15 cellular contexts compared by ENCODE assay signal in the genomic region with DNA sequence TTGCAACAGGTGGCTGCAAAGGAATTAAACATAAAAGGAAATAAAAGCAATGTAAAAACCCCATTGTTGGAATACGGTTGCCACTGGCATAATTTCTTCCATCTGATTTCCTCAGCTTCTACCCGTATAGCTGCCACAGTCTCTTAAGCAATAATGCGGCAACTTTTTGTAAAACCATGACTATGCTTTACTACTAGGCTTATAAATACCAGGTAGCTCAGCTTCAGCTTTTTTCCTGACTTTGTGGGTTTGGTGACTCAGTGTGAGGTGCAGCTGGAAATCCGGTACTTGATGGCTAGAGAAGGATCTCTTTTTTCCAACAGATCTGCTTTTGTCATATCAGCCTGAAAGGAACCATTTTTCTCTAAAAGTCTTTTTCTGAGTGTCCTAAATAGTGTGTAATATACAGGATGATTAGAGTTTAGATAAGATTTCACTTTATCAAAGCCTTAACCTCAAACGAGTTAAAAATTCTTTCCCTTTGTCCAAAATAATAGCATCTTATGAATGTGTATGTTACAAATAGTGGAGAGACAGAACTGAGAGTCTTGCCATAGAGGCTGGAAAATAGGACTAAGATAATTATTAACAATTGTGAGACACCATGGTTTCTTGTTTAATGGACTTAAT.
A peak's percentile ranks its signal among the peaks of the same experiment; 100 is the strongest.
DNase-seq lines count a peak whose midpoint lies in the region.
"Had no signal": no experiment of that assay in that cellular context is flagged by ENCODE, and none has a peak within 500 bp of the region (broad histone marks: within the 10 kb centered on the region; RNA-seq: fewer than 3 reads in every experiment).

No MANE protein-coding gene starts in this region.

- H2AFZ ChIP-seq in trophoblast cell (ENCODE audit: insufficient read depth, low read length, poor library complexity) = no peak overlapping the region

- no peak overlapping the region for H2AK5ac ChIP-seq in trophoblast cell (ENCODE audit: low read length)

- H2BK120ac ChIP-seq in trophoblast cell (ENCODE audit: insufficient read depth, low read length, poor library complexity) = no peak overlapping the region

- no peak overlapping the region for H4K91ac ChIP-seq in trophoblast cell (ENCODE audit: low read depth, low read length)

- no peak overlapping the region for H2BK5ac ChIP-seq in trophoblast cell (ENCODE audit: low read depth, low read length, poor library complexity)

- no peak overlapping the region for H3K4me3 ChIP-seq in trophoblast cell (ENCODE audit: low read depth, low read length)
- H3K4me3 ChIP-seq: HAP-1 had no signal

- H3K36me3 ChIP-seq in trophoblast cell (ENCODE audit: control insufficient read depth in 1 of 2, insufficient read depth in 2 of 2, low read length in 2 of 2) = no peaks in the 10 kb centered on the region
- H3K36me3 ChIP-seq: HAP-1 had no signal

- H4K8ac ChIP-seq in trophoblast cell (ENCODE audit: low read depth, low read length) = no peak overlapping the region

- H3K4ac ChIP-seq in trophoblast cell (ENCODE audit: low read depth, low read length) = no peak overlapping the region

- H3K9me3 ChIP-seq in trophoblast cell (ENCODE audit: insufficient read depth, low read depth, low read length) = no peaks in the 10 kb centered on the region
- H3K9me3 ChIP-seq: HAP-1 had no signal

- peak; percentile 79 for DNase-seq in HT-29 (ENCODE audit: low spot score)
- DNase-seq in RPMI7951 (ENCODE audit: low read depth) = peak; percentile 0
- DNase-seq in epithelial cell of prostate (ENCODE audit: low read depth, low spot score) = peak; percentile 77
- DNase-seq in trophoblast cell = peak; percentile 44 to 88
- DNase-seq in COLO668 (lab: John Stamatoyannopoulos, UW; ENCODE audit: unreplicated experiment) = no peak
- no peak for DNase-seq in HuH-7 (ENCODE audit: low spot score)
- no peak for DNase-seq in superior temporal gyrus (ENCODE audit: extremely low spot score)
- no peak for DNase-seq in mucosa of gallbladder (ENCODE audit: low spot score)
- DNase-seq: activated T-cell treated with anti-CD3 and anti-CD28 coated beads, Interleukin-2, amount 50 U/mL, for 24 hours; CD4-positive, alpha-beta T cell; central memory CD4-positive, alpha-beta T cell; KBM-7; stimulated activated CD4-positive, alpha-beta T cell treated with anti-CD3 and anti-CD28 coated beads, Interleukin-2, amount 100 ng/mL, for 24 hours; stimulated activated naive CD4-positive, alpha-beta T cell treated with Interleukin-2 at 50 U/mL for 16 hours had no signal

- H3K79me2 ChIP-seq in trophoblast cell (ENCODE audit: control insufficient read depth, insufficient read depth, low read length, poor library complexity) = no peaks in the 10 kb centered on the region

- H3K4me2 ChIP-seq in trophoblast cell (ENCODE audit: low read length) = no peak overlapping the region

- no peaks in the 10 kb centered on the region for H3K27me3 ChIP-seq in trophoblast cell (ENCODE audit: insufficient read depth, low read length)

- H3K79me1 ChIP-seq in trophoblast cell (ENCODE audit: low read length) = no peaks in the 10 kb centered on the region

- H3K23ac ChIP-seq in trophoblast cell (ENCODE audit: low read length) = no peak overlapping the region

- H3K14ac ChIP-seq in trophoblast cell (ENCODE audit: low read length) = no peak overlapping the region

- no CpG with 5 or more reads among the region's 5 CpGs for WGBS in trophoblast cell (ENCODE audit: extremely low coverage, insufficient coverage, insufficient read length)

- H3K27ac ChIP-seq in epithelial cell of prostate (peak overlapping the region; percentile 83), trophoblast cell (ENCODE audit: low read depth, low read length) (no peak overlapping the region)

- H3K9ac ChIP-seq in trophoblast cell (ENCODE audit: low read length) = no peak overlapping the region

- H3K18ac ChIP-seq in trophoblast cell (ENCODE audit: low read length) = no peak overlapping the region

- no peaks in the 10 kb centered on the region for H3K4me1 ChIP-seq in trophoblast cell (ENCODE audit: control insufficient read depth in 1 of 2, insufficient read depth in 2 of 2, low read length in 2 of 2)

- no peak overlapping the region for H4K12ac ChIP-seq in trophoblast cell (ENCODE audit: low read depth, low read length)

- H2BK12ac ChIP-seq in trophoblast cell (ENCODE audit: low read length) = no peak overlapping the region

Comparison
In these comparisons a context has a peak if more than half of its experiments do, and no peak if none do; other contexts are left out.
1. DNase-seq: peak in HT-29 (single experiment), RPMI7951 (single experiment), epithelial cell of prostate (single experiment) and trophoblast cell (2 of 2); none in COLO668 (single experiment), HuH-7 (single experiment), superior temporal gyrus (single experiment) and mucosa of gallbladder (single experiment).